ENCODE assay signal across 26 cellular contexts in the genomic region with DNA sequence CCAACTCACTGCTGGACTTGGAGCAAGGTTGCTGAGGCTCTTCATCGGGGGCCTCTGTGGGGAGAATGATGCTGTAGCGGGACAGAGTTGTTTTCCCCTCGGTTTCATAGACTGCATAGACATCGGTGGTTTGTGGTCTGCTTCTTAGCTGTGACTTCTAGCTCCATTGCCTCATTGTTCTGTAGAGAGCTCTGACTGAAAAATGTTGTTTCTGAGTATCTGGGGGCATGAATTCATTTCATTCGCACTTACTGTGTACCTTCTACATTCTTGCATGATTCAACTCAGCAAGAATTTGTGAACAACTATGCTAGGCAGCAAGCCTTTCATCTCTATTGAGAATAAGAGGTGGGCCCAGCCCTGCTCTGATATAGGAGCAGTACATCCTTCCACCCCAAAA.
A peak's percentile ranks its signal among the peaks of the same experiment; 100 is the strongest.
DNase-seq lines count a peak whose midpoint lies in the region; ATAC-seq and TF ChIP-seq lines count a peak whose summit lies in the region.
"Had no signal": no experiment of that assay in that cellular context is flagged by ENCODE, and none has a peak within 500 bp of the region (broad histone marks: within the 10 kb centered on the region; RNA-seq: fewer than 3 reads in every experiment).

No MANE protein-coding gene starts in this region.

- no peaks in the 10 kb centered on the region for H3K36me3 Mint-ChIP-seq in activated T-cell treated with anti-CD3 and anti-CD28 coated beads, Interleukin-2, amount 50 U/mL, for 4 hours (ENCODE audit: insufficient read depth)
- no peaks in the 10 kb centered on the region for H3K36me3 Mint-ChIP-seq in stimulated activated effector memory CD8-positive, alpha-beta T cell treated with anti-CD3 and anti-CD28 coated beads, Interleukin-12 subunit alpha, Interleukin-12 subunit beta, amount 100 ng/mL, for 72 hours
- H3K36me3 Mint-ChIP-seq in nephron progenitor cell (ENCODE audit: low read depth) = peaks cover 6% of the 10 kb centered on the region
- H3K36me3 Mint-ChIP-seq: brain; immature natural killer cell; natural killer cell treated with Interleukin-12 subunit alpha and Interleukin-12 subunit beta and Interleukin-15 and Interleukin-18, amount 100 ng/mL, for 72 hours; type B pancreatic cell had no signal

- no peaks in the 10 kb centered on the region for H3K4me1 Mint-ChIP-seq in activated T-cell treated with anti-CD3 and anti-CD28 coated beads, Interleukin-2, amount 50 U/mL, for 4 hours (ENCODE audit: low read depth)
- no peaks in the 10 kb centered on the region for H3K4me1 Mint-ChIP-seq in stimulated activated effector memory CD8-positive, alpha-beta T cell treated with anti-CD3 and anti-CD28 coated beads, Interleukin-12 subunit alpha, Interleukin-12 subunit beta, amount 100 ng/mL, for 72 hours
- H3K4me1 Mint-ChIP-seq in nephron progenitor cell = peaks cover 43% of the 10 kb centered on the region
- H3K4me1 Mint-ChIP-seq: immature natural killer cell had no signal

- peak; percentile 64 to 68 for ATAC-seq in activated T-cell treated with anti-CD3 and anti-CD28 coated beads, Interleukin-2, amount 50 U/mL, for 4 hours
- no peak for ATAC-seq in PC-3
- peak; percentile 89 for ATAC-seq in stimulated activated effector memory CD8-positive, alpha-beta T cell treated with anti-CD3 and anti-CD28 coated beads, Interleukin-12 subunit alpha, Interleukin-12 subunit beta, amount 100 ng/mL, for 72 hours

- no peak overlapping the region for H2AFZ ChIP-seq in PC-3 (ENCODE audit: low read length)
- H2AFZ ChIP-seq: parathyroid adenoma had no signal

- H3K36me3 ChIP-seq in PC-3 (ENCODE audit: low read depth, low read length) = no peaks in the 10 kb centered on the region
- H3K36me3 ChIP-seq: esophagus squamous epithelium, left ventricle myocardium inferior, sigmoid colon had no signal

- no peaks in the 10 kb centered on the region for H4K20me1 ChIP-seq in PC-3 (ENCODE audit: low read length)

- H3K4me3 Mint-ChIP-seq in activated T-cell treated with anti-CD3 and anti-CD28 coated beads, Interleukin-2, amount 50 U/mL, for 4 hours = no peak overlapping the region
- H3K4me3 Mint-ChIP-seq in stimulated activated effector memory CD8-positive, alpha-beta T cell treated with anti-CD3 and anti-CD28 coated beads, Interleukin-12 subunit alpha, Interleukin-12 subunit beta, amount 100 ng/mL, for 72 hours = no peak overlapping the region
- H3K4me3 Mint-ChIP-seq in nephron progenitor cell = no peak overlapping the region
- H3K4me3 Mint-ChIP-seq: activated naive CD8-positive, alpha-beta T cell; brain; immature natural killer cell; natural killer cell treated with Interleukin-12 subunit alpha and Interleukin-12 subunit beta and Interleukin-15 and Interleukin-18, amount 100 ng/mL, for 72 hours; T-helper 1 cell treated with Interleukin-12 subunit alpha and Interleukin-12 subunit beta and Interleukin-4 antibody, amounts not matched to agents 30 μg/mL and 1 μg/mL, for 36 hours; type B pancreatic cell had no signal

- no peak overlapping the region for H3K4me2 ChIP-seq in PC-3 (ENCODE audit: low read length)

- CTCF ChIA-PET in PC-3 (lab: Charles Lee) = no interaction called here

- H3K27me3 Mint-ChIP-seq in activated T-cell treated with anti-CD3 and anti-CD28 coated beads, Interleukin-2, amount 50 U/mL, for 4 hours (ENCODE audit: low read depth) = no peaks in the 10 kb centered on the region
- H3K27me3 Mint-ChIP-seq in nephron progenitor cell (ENCODE audit: low read depth, poor library complexity) = peaks cover 4% of the 10 kb centered on the region
- H3K27me3 Mint-ChIP-seq: activated naive CD8-positive, alpha-beta T cell; brain; type B pancreatic cell had no signal

- DNase-seq in activated T-cell treated with anti-CD3 and anti-CD28 coated beads, Interleukin-2, amount 50 U/mL, for 4 hours = no peak
- DNase-seq in activated T-cell treated with anti-CD3 and anti-CD28 coated beads, Interleukin-2, amount 50 U/mL, for 1 hour = no peak
- peak; percentile 12 for DNase-seq in PC-3
- DNase-seq in glomerular visceral epithelial cell (ENCODE audit: extremely low spot score) = peak; percentile 21
- DNase-seq in stimulated activated effector memory CD8-positive, alpha-beta T cell treated with anti-CD3 and anti-CD28 coated beads, Interleukin-12 subunit alpha, Interleukin-12 subunit beta, amount 100 ng/mL, for 72 hours (ENCODE audit: low spot score in 2 of 2) = no peak
- no peak for DNase-seq in AML-193 (lab: John Stamatoyannopoulos, UW)
- no peak for DNase-seq in C1 segment of cervical spinal cord (lab: John Stamatoyannopoulos, UW)
- DNase-seq in nephron progenitor cell = no peak
- DNase-seq: activated CD4-positive, alpha-beta T cell treated with anti-CD3 and anti-CD28 coated beads for 1 hour; esophagus squamous epithelium; GOT3; hippocampal formation; immature natural killer cell; Kasumi-1; left ventricle myocardium inferior; MV-4-11; NCI-H1694 treated with DMSO at 0.1 percent for 48 hours; NCI-H526 treated with DMSO at 0.1 percent for 48 hours; sigmoid colon; stimulated activated CD4-positive, alpha-beta T cell treated with anti-CD3 and anti-CD28 coated beads, Interleukin-15, amount 100 ng/mL, for 24 hours had no signal

- H3K9ac ChIP-seq in PC-3 (ENCODE audit: low read length) = no peak overlapping the region
- H3K9ac ChIP-seq: parathyroid adenoma had no signal

- H3K27ac ChIP-seq in PC-3 (ENCODE audit: low read length) = no peak overlapping the region
- H3K27ac ChIP-seq: esophagus squamous epithelium, left ventricle myocardium inferior, parathyroid adenoma, sigmoid colon had no signal

- no TSS peak for BruUV-seq in PC-3 (replicated peaks; lab: Mats Ljungman, UMichigan)

- no peaks in the 10 kb centered on the region for H3K79me2 ChIP-seq in PC-3 (ENCODE audit: low read length)
- H3K79me2 ChIP-seq: parathyroid adenoma had no signal

- no peaks in the 10 kb centered on the region for H3K9me2 ChIP-seq in PC-3 (replicated peaks; ENCODE audit: low read length)

- H3K27ac Mint-ChIP-seq in stimulated activated effector memory CD8-positive, alpha-beta T cell treated with anti-CD3 and anti-CD28 coated beads, Interleukin-12 subunit alpha, Interleukin-12 subunit beta, amount 100 ng/mL, for 72 hours = no peak overlapping the region
- H3K27ac Mint-ChIP-seq in nephron progenitor cell = no peak overlapping the region
- H3K27ac Mint-ChIP-seq: activated naive CD8-positive, alpha-beta T cell; brain; immature natural killer cell; natural killer cell treated with Interleukin-12 subunit alpha and Interleukin-12 subunit beta and Interleukin-15 and Interleukin-18, amount 100 ng/mL, for 72 hours; T-helper 1 cell treated with Interleukin-12 subunit alpha and Interleukin-12 subunit beta and Interleukin-4 antibody, amounts not matched to agents 30 μg/mL and 1 μg/mL, for 36 hours; type B pancreatic cell had no signal

- no peaks in the 10 kb centered on the region for H3K9me3 ChIP-seq in PC-3 (ENCODE audit: low read length)
- H3K9me3 ChIP-seq: esophagus squamous epithelium, left ventricle myocardium inferior, sigmoid colon had no signal

- H3K4me1 ChIP-seq in PC-3 (ENCODE audit: insufficient read depth, low read length) = peaks cover 8% of the 10 kb centered on the region
- H3K4me1 ChIP-seq: left ventricle myocardium inferior, parathyroid adenoma had no signal

- no peak overlapping the region for H3K4me3 ChIP-seq in PC-3 (ENCODE audit: low read length)
- H3K4me3 ChIP-seq: esophagus squamous epithelium, left ventricle myocardium inferior, sigmoid colon had no signal

- intact Hi-C loops in PC-3 (cut with micrococcal nuclease) = no loop called here

- POLR2A ChIA-PET in PC-3 (lab: Charles Lee; ENCODE audit: unreplicated experiment) = no interaction called here

- H3F3A ChIP-seq in PC-3 (ENCODE audit: low read length, unreplicated experiment) = no peaks in the 10 kb centered on the region

- H3K27me3 ChIP-seq in PC-3 (ENCODE audit: low read length) = no peaks in the 10 kb centered on the region
- H3K27me3 ChIP-seq: esophagus squamous epithelium, sigmoid colon had no signal

- H3K9me3 Mint-ChIP-seq in activated T-cell treated with anti-CD3 and anti-CD28 coated beads, Interleukin-2, amount 50 U/mL, for 4 hours = no peaks in the 10 kb centered on the region
- no peaks in the 10 kb centered on the region for H3K9me3 Mint-ChIP-seq in stimulated activated effector memory CD8-positive, alpha-beta T cell treated with anti-CD3 and anti-CD28 coated beads, Interleukin-12 subunit alpha, Interleukin-12 subunit beta, amount 100 ng/mL, for 72 hours
- peaks cover 9% of the 10 kb centered on the region for H3K9me3 Mint-ChIP-seq in nephron progenitor cell
- H3K9me3 Mint-ChIP-seq: brain; immature natural killer cell; natural killer cell treated with Interleukin-12 subunit alpha and Interleukin-12 subunit beta and Interleukin-15 and Interleukin-18, amount 100 ng/mL, for 72 hours; T-helper 1 cell treated with Interleukin-12 subunit alpha and Interleukin-12 subunit beta and Interleukin-4 antibody, amounts not matched to agents 30 μg/mL and 1 μg/mL, for 36 hours; type B pancreatic cell had no signal

- TF ChIP-seq CTCF in PC-3 (conservative IDR thresholded peaks at IDR 0.05; ENCODE audit: low read depth, low read length) (no peak), nephron progenitor cell (IDR thresholded peaks at IDR 0.05) (no peak)

Comparison
In these comparisons a context has a peak if more than half of its experiments do, and no peak if none do; other contexts are left out.
1. DNase-seq: peak in PC-3 (single experiment) and glomerular visceral epithelial cell (single experiment); none in activated T-cell treated with anti-CD3 and anti-CD28 coated beads, Interleukin-2, amount 50 U/mL, for 4 hours (single experiment), activated T-cell treated with anti-CD3 and anti-CD28 coated beads, Interleukin-2, amount 50 U/mL, for 1 hour (single experiment), stimulated activated effector memory CD8-positive, alpha-beta T cell treated with anti-CD3 and anti-CD28 coated beads, Interleukin-12 subunit alpha, Interleukin-12 subunit beta, amount 100 ng/mL, for 72 hours (0 of 2), AML-193 (0 of 2), C1 segment of cervical spinal cord (0 of 14) and nephron progenitor cell (single experiment).